ENCODE assay signal across 2 cellular contexts in genomic region chr15:31304074-31304648, GRCh38.
TF ChIP-seq lines count a peak whose summit lies in the region.

No MANE protein-coding gene starts in this region.

TF ChIP-seq in K562, 482 proteins besides CTCF, POLR2A, EP300 and RAD21:
- no peak for TF ChIP-seq NR2C1 (IDR thresholded peaks at IDR 0.05)
- TF ChIP-seq NR2C1 (tag; IDR thresholded peaks at IDR 0.05) = 0 out of 2 replicates have a peak, but pooled peaks have one; percentile 16
- no peak for TF ChIP-seq RBM34 (IDR thresholded peaks at IDR 0.05; ENCODE audit: borderline replicate concordance, insufficient read depth, low read length)

TF ChIP-seq in liver, 16 proteins besides CTCF, POLR2A, EP300 and RAD21:
- TF ChIP-seq SP1 (IDR thresholded peaks at IDR 0.05) (peak; percentile 93), JUND (IDR thresholded peaks at IDR 0.05) (peak in 1 of 2 donors; percentile 32), HNF4G (IDR thresholded peaks at IDR 0.05) (peak; percentile 38), HNF4A (conservative IDR thresholded peaks at IDR 0.05) (peak; percentile 89 to 95), NR2F2 (IDR thresholded peaks at IDR 0.05) (peak; percentile 55), TAF1 (conservative IDR thresholded peaks at IDR 0.05) (no peak), FOXA2 (IDR thresholded peaks at IDR 0.05) (no peak), FOXA1 (IDR thresholded peaks at IDR 0.05) (peak; percentile 44), REST (IDR thresholded peaks at IDR 0.05) (no peak), YY1 (IDR thresholded peaks at IDR 0.05) (peak; percentile 94), RXRA (IDR thresholded peaks at IDR 0.05) (peak; percentile 95 to 97), EGR1 (IDR thresholded peaks at IDR 0.05; ENCODE audit: low read depth in 2 of 2) (peak in 1 of 2 donors; percentile 30), ZBTB33 (IDR thresholded peaks at IDR 0.05) (peak; percentile 58), GABPA (IDR thresholded peaks at IDR 0.05 in 1 of 2, conservative IDR thresholded peaks at IDR 0.05 in 1 of 2) (no peak)
- TF ChIP-seq, protein P1, sequence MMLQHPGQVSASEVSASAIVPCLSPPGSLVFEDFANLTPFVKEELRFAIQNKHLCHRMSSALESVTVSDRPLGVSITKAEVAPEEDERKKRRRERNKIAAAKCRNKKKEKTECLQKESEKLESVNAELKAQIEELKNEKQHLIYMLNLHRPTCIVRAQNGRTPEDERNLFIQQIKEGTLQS (IDR thresholded peaks at IDR 0.05) = no peak
- TF ChIP-seq, protein P2, sequence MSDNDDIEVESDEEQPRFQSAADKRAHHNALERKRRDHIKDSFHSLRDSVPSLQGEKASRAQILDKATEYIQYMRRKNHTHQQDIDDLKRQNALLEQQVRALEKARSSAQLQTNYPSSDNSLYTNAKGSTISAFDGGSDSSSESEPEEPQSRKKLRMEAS (IDR thresholded peaks at IDR 0.05) = peak; percentile 68
